ENCODE assay signal across 11 cellular contexts in genomic region chr9:92077868-92078267, GRCh38.
"Had no signal": no experiment of that assay in that cellular context is flagged by ENCODE, and none has a peak within 500 bp of the region (broad histone marks: within the 10 kb centered on the region; RNA-seq: fewer than 3 reads in every experiment).

No MANE protein-coding gene starts in this region.

- H3K4me3 ChIP-seq: GM23248, GM23338, HAP-1 had no signal

- DNase-seq: GM23248, GOT3, H7, H9, HCEC 1CT, HFFc6 had no signal

- H3K9ac ChIP-seq: GM23248 had no signal

- H2AFZ ChIP-seq: GM23248, GM23338 had no signal

- H3K4me1 ChIP-seq: HAP-1 had no signal

- H3K9me3 ChIP-seq: HAP-1 had no signal

- ATAC-seq: GM23338, HCT116 had no signal

- FAIRE-seq: H1, H54 had no signal

- H3K27ac ChIP-seq: GM23248 had no signal

- H3K4me2 ChIP-seq: GM23338 had no signal
